Comparison of ENCODE assay signal across 1 cellular context in the genomic region with DNA sequence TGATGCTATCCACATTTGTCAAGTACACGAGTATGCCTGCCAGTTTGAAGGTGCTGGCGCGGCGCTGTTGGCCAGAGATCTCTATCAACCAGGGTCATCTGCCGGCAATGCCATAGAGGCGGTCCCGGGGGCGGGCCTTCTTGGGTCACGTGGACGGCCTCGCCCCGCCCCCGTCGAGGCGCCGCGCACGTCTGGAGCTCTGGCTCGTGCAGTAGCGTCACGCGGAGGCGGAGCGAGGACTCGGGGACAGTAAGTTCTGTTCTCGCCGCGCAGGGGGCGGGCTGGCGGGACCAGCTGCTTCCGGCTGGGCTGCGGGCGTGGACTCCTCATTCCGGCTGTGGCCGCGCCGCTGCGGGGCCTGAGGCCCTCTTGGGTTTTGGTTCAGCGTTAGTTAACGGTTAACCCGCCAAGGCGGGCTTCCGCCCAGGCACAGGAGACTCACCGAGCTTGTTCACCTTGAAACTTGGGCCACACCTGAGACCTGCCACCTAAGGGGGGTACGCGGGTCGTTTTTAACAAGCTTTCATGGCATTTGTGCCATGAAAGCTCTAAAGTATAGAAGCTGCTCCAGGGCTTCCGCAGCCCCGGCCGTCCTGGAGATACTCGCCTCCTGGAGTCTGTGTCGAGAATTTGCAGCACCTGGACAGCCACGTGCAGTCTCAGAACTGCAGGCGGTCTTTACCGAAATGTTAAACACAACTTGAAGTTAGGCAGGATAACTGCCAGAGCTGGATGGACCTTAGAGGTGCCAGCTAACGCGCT.
TF ChIP-seq lines count a peak whose summit lies in the region.

RFESD (plus strand) TSS at position 209 of the 762 bp plus-strand sequence. CDS start 5,495 bp downstream, outside the sequence.

TF ChIP-seq in A549, 52 proteins besides CTCF, POLR2A, EP300 and RAD21 (continued from another document):
- TF ChIP-seq, protein P1, sequence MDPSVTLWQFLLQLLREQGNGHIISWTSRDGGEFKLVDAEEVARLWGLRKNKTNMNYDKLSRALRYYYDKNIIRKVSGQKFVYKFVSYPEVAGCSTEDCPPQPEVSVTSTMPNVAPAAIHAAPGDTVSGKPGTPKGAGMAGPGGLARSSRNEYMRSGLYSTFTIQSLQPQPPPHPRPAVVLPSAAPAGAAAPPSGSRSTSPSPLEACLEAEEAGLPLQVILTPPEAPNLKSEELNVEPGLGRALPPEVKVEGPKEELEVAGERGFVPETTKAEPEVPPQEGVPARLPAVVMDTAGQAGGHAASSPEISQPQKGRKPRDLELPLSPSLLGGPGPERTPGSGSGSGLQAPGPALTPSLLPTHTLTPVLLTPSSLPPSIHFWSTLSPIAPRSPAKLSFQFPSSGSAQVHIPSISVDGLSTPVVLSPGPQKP (IDR thresholded peaks at IDR 0.05; ENCODE audit: low read depth, low read length) = 0 out of 2 replicates have a peak, but pooled peaks have one; percentile 8
- no peak for TF ChIP-seq HOXB13 (CRISPR knock-in tag; IDR thresholded peaks at IDR 0.05; ENCODE audit: low read depth)
- no peak for TF ChIP-seq SMC3 (IDR thresholded peaks at IDR 0.05)
- no peak for TF ChIP-seq TFCP2L1 (CRISPR knock-in tag; IDR thresholded peaks at IDR 0.05)
- no peak for TF ChIP-seq NFE2L2 (conservative IDR thresholded peaks at IDR 0.05; ENCODE audit: low read length)
- no peak for TF ChIP-seq CBX2 (IDR thresholded peaks at IDR 0.05; ENCODE audit: borderline replicate concordance, low read depth)
- TF ChIP-seq PBX3 (IDR thresholded peaks at IDR 0.05) = peak; percentile 80
- TF ChIP-seq CHD4 (IDR thresholded peaks at IDR 0.05; ENCODE audit: borderline replicate concordance) = no peak
- TF ChIP-seq, protein P2, sequence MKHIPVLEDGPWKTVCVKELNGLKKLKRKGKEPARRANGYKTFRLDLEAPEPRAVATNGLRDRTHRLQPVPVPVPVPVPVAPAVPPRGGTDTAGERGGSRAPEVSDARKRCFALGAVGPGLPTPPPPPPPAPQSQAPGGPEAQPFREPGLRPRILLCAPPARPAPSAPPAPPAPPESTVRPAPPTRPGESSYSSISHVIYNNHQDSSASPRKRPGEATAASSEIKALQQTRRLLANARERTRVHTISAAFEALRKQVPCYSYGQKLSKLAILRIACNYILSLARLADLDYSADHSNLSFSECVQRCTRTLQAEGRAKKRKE (CRISPR knock-in tag; IDR thresholded peaks at IDR 0.05; ENCODE audit: low read depth) = 0 out of 2 replicates have a peak, but pooled peaks have one; percentile 51
- peak; percentile 92 for TF ChIP-seq BHLHE40 (IDR thresholded peaks at IDR 0.05; ENCODE audit: low read depth, low read length)
- no peak for TF ChIP-seq ZSCAN20 (CRISPR knock-in tag; IDR thresholded peaks at IDR 0.05)
- TF ChIP-seq HES2 (IDR thresholded peaks at IDR 0.05) = no peak
- TF ChIP-seq FOSB (CRISPR knock-in tag; IDR thresholded peaks at IDR 0.05) = no peak
- no peak for TF ChIP-seq EHF (CRISPR knock-in tag; IDR thresholded peaks at IDR 0.05)
- TF ChIP-seq RNF2 (IDR thresholded peaks at IDR 0.05; ENCODE audit: borderline replicate concordance, low read depth) = no peak
- TF ChIP-seq KDM1A (IDR thresholded peaks at IDR 0.05; ENCODE audit: low read depth) = no peak
- peak; percentile 98 for TF ChIP-seq USF2 (IDR thresholded peaks at IDR 0.05)
- no peak for TF ChIP-seq HDAC2 (IDR thresholded peaks at IDR 0.05)
- no peak for TF ChIP-seq ZNF302 (CRISPR knock-in tag; IDR thresholded peaks at IDR 0.05)
- TF ChIP-seq NR3C1 (IDR thresholded peaks at IDR 0.05) = no peak
- peak; percentile 76 to 85; a peak in 3 of 5 replicates for TF ChIP-seq JUN (IDR thresholded peaks at IDR 0.05)
- TF ChIP-seq HEYL (CRISPR knock-in tag; IDR thresholded peaks at IDR 0.05) = no peak
- no peak for TF ChIP-seq RFX5 (IDR thresholded peaks at IDR 0.05)
- TF ChIP-seq CBX8 (IDR thresholded peaks at IDR 0.05) = no peak
- TF ChIP-seq CHD2 (IDR thresholded peaks at IDR 0.05; ENCODE audit: low read length, partially characterized antibody) = no peak
- 0 out of 2 replicates have a peak, but pooled peaks have one; percentile 61 for TF ChIP-seq HOXB5 (CRISPR knock-in tag; IDR thresholded peaks at IDR 0.05)
- TF ChIP-seq ESRRA (IDR thresholded peaks at IDR 0.05; ENCODE audit: borderline replicate concordance, low read length) = no peak
- peak; percentile 91 for TF ChIP-seq GATA3 (IDR thresholded peaks at IDR 0.05; ENCODE audit: borderline replicate concordance)
- TF ChIP-seq ZC3H11A (IDR thresholded peaks at IDR 0.05) = no peak
- TF ChIP-seq ZFP36 (IDR thresholded peaks at IDR 0.05; ENCODE audit: borderline replicate concordance, partially characterized antibody) = no peak
- no peak for TF ChIP-seq MAFK (IDR thresholded peaks at IDR 0.05; ENCODE audit: partially characterized antibody)
- TF ChIP-seq FOSL2 (IDR thresholded peaks at IDR 0.05) = no peak
- TF ChIP-seq FOSL2 (CRISPR knock-in tag; IDR thresholded peaks at IDR 0.05) = no peak
- no peak for TF ChIP-seq TP53 (CRISPR knock-in tag; IDR thresholded peaks at IDR 0.05)
- TF ChIP-seq PHF8 (IDR thresholded peaks at IDR 0.05; ENCODE audit: borderline replicate concordance, low read depth) = peak; percentile 91
- no peak; the same call in 1 of the 2 replicates for TF ChIP-seq MYC (IDR thresholded peaks at IDR 0.05; ENCODE audit: borderline replicate concordance, low read length)
- TF ChIP-seq CEBPB (IDR thresholded peaks at IDR 0.05) = no peak
- TF ChIP-seq SREBF2 (IDR thresholded peaks at IDR 0.05) = no peak
